ENCODE assay signal across 1 cellular context in the genomic region with DNA sequence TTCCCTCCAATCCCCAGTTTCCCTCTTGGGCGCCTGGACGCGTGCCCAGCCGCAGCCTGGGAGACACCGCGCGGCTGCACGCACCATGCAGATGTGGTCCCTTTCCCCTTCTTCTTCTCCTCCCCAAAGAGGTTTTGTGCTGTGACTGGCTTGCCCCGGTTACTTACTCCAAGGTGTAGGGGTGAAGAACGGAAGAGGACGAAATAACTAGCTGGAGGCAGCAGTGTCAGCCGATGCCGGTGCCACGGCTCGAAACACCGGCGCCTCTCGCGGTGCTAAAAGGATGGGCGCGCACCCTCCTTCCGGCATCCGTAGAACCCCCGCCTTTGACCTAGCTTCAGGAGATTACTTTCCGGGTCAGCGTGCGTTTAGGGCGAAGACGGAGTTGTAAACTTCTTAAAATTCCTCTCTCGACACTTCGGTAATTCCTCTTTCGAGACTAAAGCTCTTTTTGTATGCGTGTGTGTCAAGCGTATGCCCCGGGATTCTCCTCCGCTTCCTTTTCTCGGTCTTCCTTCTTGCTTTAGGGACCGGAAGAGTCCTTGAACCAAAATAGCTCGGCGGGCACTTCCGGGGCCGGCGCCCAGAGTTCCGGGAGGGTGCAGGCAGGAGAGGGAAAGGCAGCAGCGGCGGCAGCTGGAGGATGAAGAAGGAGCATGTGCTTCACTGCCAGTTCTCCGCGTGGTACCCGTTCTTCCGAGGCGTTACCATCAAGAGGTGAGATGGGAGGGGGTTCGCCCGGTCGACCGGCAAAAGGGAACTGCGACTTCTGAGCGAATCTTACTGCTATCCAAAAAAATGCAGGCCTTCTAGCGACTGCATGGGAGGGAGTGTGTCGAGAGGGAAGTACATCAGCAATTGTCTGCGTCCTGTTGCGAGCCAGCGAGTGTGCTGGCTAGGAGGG.
A peak's percentile ranks its signal among the peaks of the same experiment; 100 is the strongest.
TF ChIP-seq lines count a peak whose summit lies in the region.

A gene with protein sequence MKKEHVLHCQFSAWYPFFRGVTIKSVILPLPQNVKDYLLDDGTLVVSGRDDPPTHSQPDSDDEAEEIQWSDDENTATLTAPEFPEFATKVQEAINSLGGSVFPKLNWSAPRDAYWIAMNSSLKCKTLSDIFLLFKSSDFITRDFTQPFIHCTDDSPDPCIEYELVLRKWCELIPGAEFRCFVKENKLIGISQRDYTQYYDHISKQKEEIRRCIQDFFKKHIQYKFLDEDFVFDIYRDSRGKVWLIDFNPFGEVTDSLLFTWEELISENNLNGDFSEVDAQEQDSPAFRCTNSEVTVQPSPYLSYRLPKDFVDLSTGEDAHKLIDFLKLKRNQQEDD (plus strand): TSS at position 586 of the 904 bp plus-strand sequence. CDS start 58 bp downstream, at position 644.
A gene (minus strand): TSS at position 289 of the 904 bp plus-strand sequence. CDS start 9,600 bp downstream, outside the sequence.

TF ChIP-seq in GM23338, 12 proteins besides CTCF, POLR2A, EP300 and RAD21:
- TF ChIP-seq NANOG (IDR thresholded peaks at IDR 0.05; ENCODE audit: borderline replicate concordance) = no peak
- peak; percentile 84 for TF ChIP-seq POLR2AphosphoS5 (IDR thresholded peaks at IDR 0.05; ENCODE audit: low read depth)
- TF ChIP-seq, protein P1, sequence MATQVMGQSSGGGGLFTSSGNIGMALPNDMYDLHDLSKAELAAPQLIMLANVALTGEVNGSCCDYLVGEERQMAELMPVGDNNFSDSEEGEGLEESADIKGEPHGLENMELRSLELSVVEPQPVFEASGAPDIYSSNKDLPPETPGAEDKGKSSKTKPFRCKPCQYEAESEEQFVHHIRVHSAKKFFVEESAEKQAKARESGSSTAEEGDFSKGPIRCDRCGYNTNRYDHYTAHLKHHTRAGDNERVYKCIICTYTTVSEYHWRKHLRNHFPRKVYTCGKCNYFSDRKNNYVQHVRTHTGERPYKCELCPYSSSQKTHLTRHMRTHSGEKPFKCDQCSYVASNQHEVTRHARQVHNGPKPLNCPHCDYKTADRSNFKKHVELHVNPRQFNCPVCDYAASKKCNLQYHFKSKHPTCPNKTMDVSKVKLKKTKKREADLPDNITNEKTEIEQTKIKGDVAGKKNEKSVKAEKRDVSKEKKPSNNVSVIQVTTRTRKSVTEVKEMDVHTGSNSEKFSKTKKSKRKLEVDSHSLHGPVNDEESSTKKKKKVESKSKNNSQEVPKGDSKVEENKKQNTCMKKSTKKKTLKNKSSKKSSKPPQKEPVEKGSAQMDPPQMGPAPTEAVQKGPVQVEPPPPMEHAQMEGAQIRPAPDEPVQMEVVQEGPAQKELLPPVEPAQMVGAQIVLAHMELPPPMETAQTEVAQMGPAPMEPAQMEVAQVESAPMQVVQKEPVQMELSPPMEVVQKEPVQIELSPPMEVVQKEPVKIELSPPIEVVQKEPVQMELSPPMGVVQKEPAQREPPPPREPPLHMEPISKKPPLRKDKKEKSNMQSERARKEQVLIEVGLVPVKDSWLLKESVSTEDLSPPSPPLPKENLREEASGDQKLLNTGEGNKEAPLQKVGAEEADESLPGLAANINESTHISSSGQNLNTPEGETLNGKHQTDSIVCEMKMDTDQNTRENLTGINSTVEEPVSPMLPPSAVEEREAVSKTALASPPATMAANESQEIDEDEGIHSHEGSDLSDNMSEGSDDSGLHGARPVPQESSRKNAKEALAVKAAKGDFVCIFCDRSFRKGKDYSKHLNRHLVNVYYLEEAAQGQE (IDR thresholded peaks at IDR 0.05; ENCODE audit: unreplicated experiment) = no peak
- TF ChIP-seq, protein P2, sequence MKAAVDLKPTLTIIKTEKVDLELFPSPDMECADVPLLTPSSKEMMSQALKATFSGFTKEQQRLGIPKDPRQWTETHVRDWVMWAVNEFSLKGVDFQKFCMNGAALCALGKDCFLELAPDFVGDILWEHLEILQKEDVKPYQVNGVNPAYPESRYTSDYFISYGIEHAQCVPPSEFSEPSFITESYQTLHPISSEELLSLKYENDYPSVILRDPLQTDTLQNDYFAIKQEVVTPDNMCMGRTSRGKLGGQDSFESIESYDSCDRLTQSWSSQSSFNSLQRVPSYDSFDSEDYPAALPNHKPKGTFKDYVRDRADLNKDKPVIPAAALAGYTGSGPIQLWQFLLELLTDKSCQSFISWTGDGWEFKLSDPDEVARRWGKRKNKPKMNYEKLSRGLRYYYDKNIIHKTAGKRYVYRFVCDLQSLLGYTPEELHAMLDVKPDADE (IDR thresholded peaks at IDR 0.05) = peak; percentile 59; the same call in 1 of the 2 replicates
